12 cellular contexts compared by ENCODE assay signal in the genomic region with DNA sequence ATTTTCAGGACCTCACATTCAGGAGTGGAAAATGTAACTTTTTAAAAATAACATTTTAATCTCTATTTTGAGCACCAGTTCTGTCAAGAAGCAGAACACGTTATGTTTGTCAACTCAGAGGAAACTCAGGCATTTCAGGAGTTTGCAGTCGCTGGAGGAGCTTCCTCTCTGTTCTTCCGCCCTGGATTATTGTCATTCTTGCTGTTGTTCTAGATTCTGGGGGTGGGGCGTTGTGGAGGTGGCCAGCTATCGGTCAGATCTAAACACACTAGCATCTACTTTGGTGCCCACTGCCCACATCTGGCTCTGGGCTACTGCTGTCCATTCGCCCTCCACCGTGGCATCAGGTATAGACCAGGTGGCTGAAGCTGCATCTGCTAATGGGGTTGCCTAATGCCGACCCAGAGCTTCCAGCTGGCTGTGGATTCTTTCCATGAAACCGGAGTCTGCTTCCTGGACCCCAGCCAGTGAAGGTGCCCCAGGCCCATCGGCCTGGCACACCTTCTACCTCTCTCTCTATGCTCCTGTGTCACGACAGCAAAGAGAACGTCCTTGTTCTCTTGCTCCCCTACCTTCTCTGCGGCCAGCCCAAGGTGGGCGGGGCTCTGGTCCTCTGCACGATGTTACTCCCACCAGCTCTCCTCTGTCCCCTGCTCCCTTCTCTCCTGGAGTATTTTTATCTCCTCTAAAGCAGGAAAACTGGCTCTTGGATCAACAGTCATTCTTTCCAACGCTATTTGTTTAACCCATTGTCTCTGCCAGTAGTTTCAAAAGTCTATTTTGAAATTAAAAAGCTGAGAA. TPM values are rescaled to one million over a fixed set of nuclear protein-coding genes. Genes with fewer than 3 reads are reported as not detected.
A peak's percentile ranks its signal among the peaks of the same experiment; 100 is the strongest.
DNase-seq lines count a peak whose midpoint lies in the region; ATAC-seq and TF ChIP-seq lines count a peak whose summit lies in the region.
"Had no signal": no experiment of that assay in that cellular context is flagged by ENCODE, and none has a peak within 500 bp of the region (broad histone marks: within the 10 kb centered on the region; RNA-seq: fewer than 3 reads in every experiment).

No MANE protein-coding gene starts in this region.

- DNase-seq in NCI-H2196 (lab: John Stamatoyannopoulos, UW; ENCODE audit: unreplicated experiment) (peak; percentile 5), NCI-H2196 treated with DMSO at 0.1 percent for 48 hours (lab: John Stamatoyannopoulos, UW; ENCODE audit: unreplicated experiment) (no peak), dermis blood vessel endothelial cell (peak; percentile 41), right lobe of liver (peak in 1 of 3 donors; percentile 16), suprapubic skin (ENCODE audit: low spot score in 2 of 2) (no peak), Ammon's horn (ENCODE audit: low spot score) (no peak), kidney tubule cell (ENCODE audit: low spot score) (no peak), GDM1 (lab: John Stamatoyannopoulos, UW) (no peak)
- DNase-seq: colonic mucosa, Karpas-422, mesenchymal stem cell, SJCRH30 had no signal

- peak; percentile 16 to 70 (median 54) for ATAC-seq in right lobe of liver

- 34% methylated on average over 11 of the region's 16 CpGs for WGBS in right lobe of liver (ENCODE audit: insufficient coverage, low coverage, low lambda C conversion rate, missing lambda C conversion rate)
- 35% methylated on average over 16 of the region's 16 CpGs for WGBS in suprapubic skin

- H3K4me3 ChIP-seq in right lobe of liver = no peak overlapping the region
- H3K4me3 ChIP-seq in suprapubic skin = peak overlapping the region; percentile 33
- H3K4me3 ChIP-seq: colonic mucosa, SJCRH30 had no signal

- no peaks in the 10 kb centered on the region for H3K4me1 ChIP-seq in right lobe of liver
- H3K4me1 ChIP-seq in suprapubic skin = peaks cover 12% of the 10 kb centered on the region
- H3K4me1 ChIP-seq: colonic mucosa, SJCRH30 had no signal

- TF ChIP-seq CTCF in right lobe of liver (IDR thresholded peaks at IDR 0.05) (no peak), suprapubic skin (IDR thresholded peaks at IDR 0.05) (no peak)

- H3K27ac ChIP-seq in right lobe of liver = no peak overlapping the region
- H3K27ac ChIP-seq in suprapubic skin = no peak overlapping the region
- H3K27ac ChIP-seq: colonic mucosa, SJCRH30 had no signal

- H3K9me3 ChIP-seq in right lobe of liver (no peaks in the 10 kb centered on the region), suprapubic skin (no peaks in the 10 kb centered on the region)
- H3K9me3 ChIP-seq: colonic mucosa, SJCRH30 had no signal

- intact Hi-C loops in right lobe of liver (cut with DNase I) = no loop called here

- TF ChIP-seq POLR2A in right lobe of liver (IDR thresholded peaks at IDR 0.05) (no peak), suprapubic skin (IDR thresholded peaks at IDR 0.05) (no peak)

- no peak for TF ChIP-seq EP300 in suprapubic skin (IDR thresholded peaks at IDR 0.05)

- no peaks in the 10 kb centered on the region for H3K27me3 ChIP-seq in right lobe of liver
- no peaks in the 10 kb centered on the region for H3K27me3 ChIP-seq in suprapubic skin
- H3K27me3 ChIP-seq: colonic mucosa, SJCRH30 had no signal

- H3K36me3 ChIP-seq in right lobe of liver (no peaks in the 10 kb centered on the region), suprapubic skin (no peaks in the 10 kb centered on the region)
- H3K36me3 ChIP-seq: colonic mucosa, SJCRH30 had no signal

RNA-seq across cellular contexts. Expression of a gene that starts 36.6 kb away (rescaled TPM):
- total RNA-seq in dermis blood vessel endothelial cell (23.7 and 34.2 TPM in 2 replicates), right lobe of liver (1 to 10 TPM in 5 of 6 experiments, under 1 TPM in 1; 0.95 to 5.1 (median 2.2) TPM), suprapubic skin (10 to 100 TPM; 14.8 to 28.0 (median 16.9) TPM)

RNA-seq across cellular contexts. Expression of a gene that starts 50.9 kb away (rescaled TPM):
- total RNA-seq in dermis blood vessel endothelial cell (12.6 and 14.0 TPM in 2 replicates), right lobe of liver (10 to 100 TPM; 19.4 to 33.8 (median 30.8) TPM), suprapubic skin (10 to 100 TPM; 12.0 to 34.0 (median 16.6) TPM)

Comparison
In these comparisons a context has a peak if more than half of its experiments do, and no peak if none do; other contexts are left out.
1. DNase-seq: peak in NCI-H2196 (single experiment) and dermis blood vessel endothelial cell (single experiment); none in NCI-H2196 treated with DMSO at 0.1 percent for 48 hours (single experiment), suprapubic skin (0 of 2), Ammon's horn (single experiment), kidney tubule cell (single experiment) and GDM1 (single experiment).